ENCODE assay signal across 15 cellular contexts in genomic region chr22:45896153-45896951, GRCh38.
DNase-seq lines count a peak whose midpoint lies in the region; ATAC-seq, FAIRE-seq and TF ChIP-seq lines count a peak whose summit lies in the region.
"Had no signal": no experiment of that assay in that cellular context is flagged by ENCODE, and none has a peak within 500 bp of the region (broad histone marks: within the 10 kb centered on the region; RNA-seq: fewer than 3 reads in every experiment).

No MANE protein-coding gene starts in this region.

- no peaks in the 10 kb centered on the region for H3K4me1 ChIP-seq in upper lobe of right lung
- H3K4me1 ChIP-seq in HepG2 (ENCODE audit: insufficient read depth, low read length), result no peaks in the 10 kb centered on the region
- H3K4me1 ChIP-seq: spleen, tibial nerve had no signal

- DNase-seq in NCI-H1417 (lab: John Stamatoyannopoulos, UW), result peak in 2 of 3 experiments; percentile 11 to 35
- no peak for DNase-seq in NCI-H1417 treated with DMSO at 0.1 percent for 48 hours (lab: John Stamatoyannopoulos, UW)
- DNase-seq in bronchial epithelial cell (ENCODE audit: low read depth), result peak; percentile 87
- no peak for DNase-seq in left colon
- peak; percentile 77 for DNase-seq in upper lobe of right lung
- no peak for DNase-seq in stimulated activated naive CD4-positive, alpha-beta T cell (lab: John Stamatoyannopoulos, UW)
- DNase-seq in cerebellum (ENCODE audit: low spot score), result no peak
- no peak for DNase-seq in HepG2 (ENCODE audit: low spot score)
- DNase-seq: 8988T; activated naive CD4-positive, alpha-beta T cell treated with anti-CD3 and anti-CD28 coated beads, Interleukin-2, amount 10 ng/mL, durations not matched to agents 7 days and 5 days; NCI-H774; spleen; T-helper 9 cell had no signal

- ATAC-seq in left colon (peak; percentile 25), upper lobe of right lung (peak; percentile 77), HepG2 (no peak)

- H3K36me3 ChIP-seq in bronchial epithelial cell (ENCODE audit: control insufficient read depth, insufficient read depth, low read length) (no peaks in the 10 kb centered on the region), upper lobe of right lung (no peaks in the 10 kb centered on the region), HepG2 (replicated peaks in 1 of 2; ENCODE audit: control insufficient read depth in 1 of 2, insufficient read depth in 2 of 2, low read length in 2 of 2) (no peaks in the 10 kb centered on the region)
- H3K36me3 ChIP-seq: spleen, tibial nerve had no signal

- H3K27ac ChIP-seq in upper lobe of right lung (no peak overlapping the region), HepG2 (ENCODE audit: extremely low read length, insufficient read depth, low read length) (no peak overlapping the region)
- H3K27ac ChIP-seq: spleen, tibial nerve had no signal

- H3K9ac ChIP-seq in HepG2 (ENCODE audit: insufficient read depth, low read depth, low read length), result no peak overlapping the region

- FAIRE-seq in bronchial epithelial cell (lab: Jason Lieb, UNC), result no peak
- no peak for FAIRE-seq in HepG2 (lab: Jason Lieb, UNC)

- no peak overlapping the region for H3K4me3 ChIP-seq in bronchial epithelial cell (ENCODE audit: low read depth, low read length)
- no peak overlapping the region for H3K4me3 ChIP-seq in upper lobe of right lung
- H3K4me3 ChIP-seq in HepG2 (replicated peaks in 1 of 3; ENCODE audit: insufficient read depth in 1 of 3, low read depth in 2 of 3, low read length in 3 of 3), result no peak overlapping the region
- H3K4me3 ChIP-seq: spleen, tibial nerve had no signal

- POLR2A ChIA-PET in HepG2 (lab: Yijun Ruan, JAX), result no interaction called here

- H3K27me3 ChIP-seq in bronchial epithelial cell (ENCODE audit: control insufficient read depth, insufficient read depth, low read length), result no peaks in the 10 kb centered on the region
- peaks cover 21% of the 10 kb centered on the region for H3K27me3 ChIP-seq in upper lobe of right lung
- peaks cover 4 to 65% of the 10 kb centered on the region in 2 experiments; a peak in 4 of 5 replicates for H3K27me3 ChIP-seq in HepG2 (ENCODE audit: control insufficient read depth in 1 of 2, insufficient read depth in 2 of 2, low read length in 2 of 2)

- no peaks in the 10 kb centered on the region for H4K20me1 ChIP-seq in HepG2 (ENCODE audit: insufficient read depth, low read length)

- no peak overlapping the region for H3K4me2 ChIP-seq in HepG2 (ENCODE audit: low read depth, low read length)

- H3K79me2 ChIP-seq in HepG2 (ENCODE audit: insufficient read depth, low read length), result no peaks in the 10 kb centered on the region

- H2AFZ ChIP-seq in HepG2 (ENCODE audit: low read length), result no peak overlapping the region

- intact Hi-C loops in left colon (cut with DNase I, micrococcal nuclease), result no loop called here
- intact Hi-C loops in upper lobe of right lung (cut with DNase I), result no loop called here
- intact Hi-C loops in HepG2 (cut with micrococcal nuclease; ENCODE audit: unreplicated experiment), result no loop called here

- TF ChIP-seq CTCF in bronchial epithelial cell (IDR thresholded peaks at IDR 0.05; ENCODE audit: insufficient read depth, low read length, severe bottlenecking), result no peak
- TF ChIP-seq CTCF in upper lobe of right lung (IDR thresholded peaks at IDR 0.05), result no peak
- TF ChIP-seq CTCF in HepG2 (CRISPR knock-in tag; IDR thresholded peaks at IDR 0.05), result no peak

- H3K9me3 ChIP-seq in upper lobe of right lung, result no peaks in the 10 kb centered on the region
- no peaks in the 10 kb centered on the region for H3K9me3 ChIP-seq in HepG2 (ENCODE audit: low read length)
- H3K9me3 ChIP-seq: Caco-2, spleen, tibial nerve had no signal

- TF ChIP-seq POLR2A in HepG2 (IDR thresholded peaks at IDR 0.05; ENCODE audit: insufficient read depth in 1 of 2, low read depth in 2 of 2, low read length in 2 of 2), result no peak

- TF ChIP-seq RAD21 in HepG2 (CRISPR knock-in tag; IDR thresholded peaks at IDR 0.05), result no peak

- WGBS in HepG2 (ENCODE audit: low lambda C conversion rate), result 61% methylated on average over 4 of the region's 20 CpGs

- no TSS peak for BruUV-seq in HepG2 (replicated peaks; lab: Mats Ljungman, UMichigan)

- CTCF ChIA-PET in HepG2 (lab: Yijun Ruan, JAX; ENCODE audit: low intra/inter-chr PET ratio, low total read pairs), result no interaction called here

- in situ Hi-C loops in HepG2 (cut with HindIII; ENCODE audit: extremely low pct_ligation_motif_present, low pct_unique_long_range_greater_than_20kb), result no loop called here

- TF ChIP-seq EP300 in HepG2 (IDR thresholded peaks at IDR 0.05; ENCODE audit: low read depth in 2 of 2, low read length in 2 of 2) (no peak), HepG2 (CRISPR knock-in tag; IDR thresholded peaks at IDR 0.05; ENCODE audit: borderline replicate concordance) (no peak)

TF ChIP-seq in HepG2, 621 proteins besides CTCF, POLR2A, EP300 and RAD21 (continues in another document):
- TF ChIP-seq ZNF589 (CRISPR knock-in tag; conservative IDR thresholded peaks at IDR 0.05) (no peak), FOXA3 (CRISPR knock-in tag; IDR thresholded peaks at IDR 0.05) (no peak), STAT5B (CRISPR knock-in tag; IDR thresholded peaks at IDR 0.05) (no peak), ZNF644 (CRISPR knock-in tag; IDR thresholded peaks at IDR 0.05; ENCODE audit: low read depth) (no peak), EHMT2 (IDR thresholded peaks at IDR 0.05; ENCODE audit: borderline replicate concordance, low read depth, low read length) (no peak), ZNF496 (CRISPR knock-in tag; IDR thresholded peaks at IDR 0.05; ENCODE audit: insufficient replicate concordance) (no peak), NCOA1 (CRISPR knock-in tag; IDR thresholded peaks at IDR 0.05) (no peak), RERE (CRISPR knock-in tag; IDR thresholded peaks at IDR 0.05; ENCODE audit: low read depth) (no peak), BRD4 (CRISPR knock-in tag; IDR thresholded peaks at IDR 0.05) (no peak), TP53 (CRISPR knock-in tag; conservative IDR thresholded peaks at IDR 0.05) (no peak), ZNF30 (CRISPR knock-in tag; IDR thresholded peaks at IDR 0.05) (no peak), IRX3 (CRISPR knock-in tag; IDR thresholded peaks at IDR 0.05; ENCODE audit: borderline replicate concordance, low read depth) (no peak), RFX1 (IDR thresholded peaks at IDR 0.05) (no peak), U2AF1 (optimal IDR thresholded peaks at IDR 0.05; ENCODE audit: low read depth, low read length) (no peak), FOXP4 (CRISPR knock-in tag; IDR thresholded peaks at IDR 0.05) (no peak), ZBTB7B (CRISPR knock-in tag; IDR thresholded peaks at IDR 0.05) (no peak)

Comparison
In these comparisons a context has a peak if more than half of its experiments do, and no peak if none do; other contexts are left out.
1. DNase-seq: peak in NCI-H1417 (2 of 3), bronchial epithelial cell (single experiment) and upper lobe of right lung (single experiment); none in NCI-H1417 treated with DMSO at 0.1 percent for 48 hours (single experiment), left colon (0 of 2), stimulated activated naive CD4-positive, alpha-beta T cell (0 of 6), cerebellum (single experiment) and HepG2 (single experiment).